ENCODE assay signal across 15 cellular contexts in genomic region chr11:44570411-44571155, GRCh38. TPM values are rescaled to one million over a fixed set of nuclear protein-coding genes. Genes with fewer than 3 reads are reported as not detected.
DNase-seq lines count a peak whose midpoint lies in the region; ATAC-seq and TF ChIP-seq lines count a peak whose summit lies in the region.
"Had no signal": no experiment of that assay in that cellular context is flagged by ENCODE, and none has a peak within 500 bp of the region (broad histone marks: within the 10 kb centered on the region; RNA-seq: fewer than 3 reads in every experiment).

No MANE protein-coding gene starts in this region.

- H3K4me3 ChIP-seq in NB4 (ENCODE audit: low read depth, low read length), result peak overlapping the region; percentile 2
- H3K4me3 ChIP-seq in colonic mucosa, result no peak overlapping the region
- no peak overlapping the region for H3K4me3 ChIP-seq in skin epidermis
- H3K4me3 ChIP-seq: ascending aorta, thoracic aorta had no signal

- H3K36me3 ChIP-seq in colonic mucosa, result no peaks in the 10 kb centered on the region
- H3K36me3 ChIP-seq: ascending aorta, thoracic aorta had no signal

- H3K9ac ChIP-seq in colonic mucosa (ENCODE audit: low read depth in 2 of 2, low read length in 2 of 2), result no peak overlapping the region

- TF ChIP-seq CTCF in NB4 (IDR thresholded peaks at IDR 0.05; ENCODE audit: low read depth, low read length) (no peak), colonic mucosa (IDR thresholded peaks at IDR 0.05) (no peak)

- no peaks in the 10 kb centered on the region for H3K27me3 Mint-ChIP-seq in activated CD4-positive, alpha-beta T cell treated with anti-CD3 and anti-CD28 coated beads, Interleukin-2, amount 10 ng/mL, durations not matched to agents 24 days and 14 days

- peak overlapping the region; percentile 8 for H3K27ac ChIP-seq in colonic mucosa
- peak overlapping the region in 18 of 21 experiments; percentile 23 to 97 (median 85) for H3K27ac ChIP-seq in skin epidermis
- H3K27ac ChIP-seq: ascending aorta, thoracic aorta had no signal

- H3K4me1 Mint-ChIP-seq in activated CD4-positive, alpha-beta T cell treated with anti-CD3 and anti-CD28 coated beads, Interleukin-2, amount 10 ng/mL, durations not matched to agents 24 days and 14 days, result peaks cover 76% of the 10 kb centered on the region

- peak overlapping the region; percentile 90 for H3K4me3 Mint-ChIP-seq in activated CD4-positive, alpha-beta T cell treated with anti-CD3 and anti-CD28 coated beads, Interleukin-2, amount 10 ng/mL, durations not matched to agents 24 days and 14 days

- DNase-seq in activated CD4-positive, alpha-beta T cell treated with anti-CD3 and anti-CD28 coated beads, Interleukin-2, amount 10 ng/mL, durations not matched to agents 24 days and 14 days, result no peak
- DNase-seq in activated CD4-positive, alpha-beta T cell treated with anti-CD3 and anti-CD28 coated beads, Interleukin-2, amount 50 U/mL, for 48 hours, result no peak
- DNase-seq in NB4 (ENCODE audit: low read depth) (no peak), colonic mucosa (no peak), UCSD-AML1 (lab: John Stamatoyannopoulos, UW; ENCODE audit: unreplicated experiment) (no peak), T1000 (lab: John Stamatoyannopoulos, UW) (no peak)
- DNase-seq: activated CD4-positive, alpha-beta T cell treated with anti-CD3 and anti-CD28 coated beads, Interleukin-2, amount 50 U/mL, for 1 hour; EL; NCI-H1105; NCI-H526 treated with DMSO at 0.1 percent for 48 hours; SHP77 treated with DMSO at 0.1 percent for 48 hours had no signal

- H3K9me3 Mint-ChIP-seq in activated CD4-positive, alpha-beta T cell treated with anti-CD3 and anti-CD28 coated beads, Interleukin-2, amount 10 ng/mL, durations not matched to agents 24 days and 14 days, result no peaks in the 10 kb centered on the region

- peaks cover 84% of the 10 kb centered on the region for H3K36me3 Mint-ChIP-seq in activated CD4-positive, alpha-beta T cell treated with anti-CD3 and anti-CD28 coated beads, Interleukin-2, amount 10 ng/mL, durations not matched to agents 24 days and 14 days (ENCODE audit: low read depth)

- TF ChIP-seq POLR2A in NB4 (IDR thresholded peaks at IDR 0.05; ENCODE audit: extremely low read depth, insufficient read length), result no peak

- ATAC-seq in GM21528 (IDR thresholded peaks at IDR 0.05; ENCODE audit: low FRiP score, unreplicated experiment), result no peak

- peaks cover 6% of the 10 kb centered on the region for H3K4me1 ChIP-seq in colonic mucosa

- intact Hi-C loops in activated CD4-positive, alpha-beta T cell treated with anti-CD3 and anti-CD28 coated beads, Interleukin-2, amount 10 ng/mL, durations not matched to agents 24 days and 14 days (cut with micrococcal nuclease), result loop anchor here (10.0 kb wide), 2 partner anchors 574 to 886 kb away; partner anchors contain the start of genes HSD17B12 and PRDM11
- intact Hi-C loops in colonic mucosa (cut with DNase I), result no loop called here

- H3K9me3 ChIP-seq in colonic mucosa, result no peaks in the 10 kb centered on the region
- H3K9me3 ChIP-seq: ascending aorta, thoracic aorta had no signal

- H3K27me3 ChIP-seq in colonic mucosa, result no peaks in the 10 kb centered on the region
- H3K27me3 ChIP-seq: ascending aorta had no signal

- peak overlapping the region; percentile 88 for H3K27ac Mint-ChIP-seq in activated CD4-positive, alpha-beta T cell treated with anti-CD3 and anti-CD28 coated beads, Interleukin-2, amount 10 ng/mL, durations not matched to agents 24 days and 14 days

RNA-seq across cellular contexts. Expression of gene CD82, which starts 5.1 kb away (rescaled TPM):
- 448 and 469 TPM in 2 replicates for total RNA-seq in activated CD4-positive, alpha-beta T cell treated with anti-CD3 and anti-CD28 coated beads, Interleukin-2, amount 10 ng/mL, durations not matched to agents 24 days and 14 days
- total RNA-seq in colonic mucosa, result 10 to 100 TPM; 36.2 to 41.6 TPM

Comparison
In these comparisons a context has a peak if more than half of its experiments do, and no peak if none do; other contexts are left out.
1. RNA of gene CD82, which starts 5.1 kb away (total RNA-seq): 448 to 469 TPM in activated CD4-positive, alpha-beta T cell treated with anti-CD3 and anti-CD28 coated beads, Interleukin-2, amount 10 ng/mL, durations not matched to agents 24 days and 14 days; 36.2 to 41.6 TPM in colonic mucosa; every median in the first group is over 10 times any median in the second.